22 cellular contexts compared by ENCODE assay signal in the genomic region with DNA sequence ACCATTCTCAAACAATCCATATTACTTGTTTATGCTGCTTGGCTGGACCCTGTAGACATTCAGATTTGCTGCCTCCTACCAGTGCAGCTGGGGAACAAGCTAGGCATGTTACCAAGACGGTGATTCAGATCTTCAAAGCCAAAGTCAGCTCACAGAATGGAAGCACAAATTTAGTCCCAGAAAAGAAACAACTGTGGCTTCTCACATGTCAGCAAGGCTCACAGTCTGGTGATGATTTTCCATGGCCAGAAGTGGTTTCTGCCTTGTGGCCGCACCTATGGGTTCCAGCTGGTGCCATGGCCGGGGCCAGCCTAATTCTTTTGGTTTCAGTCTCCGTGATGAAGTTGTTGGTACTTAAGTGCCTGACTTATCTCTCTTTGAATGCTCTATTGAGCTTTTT.
A peak's percentile ranks its signal among the peaks of the same experiment; 100 is the strongest.
DNase-seq lines count a peak whose midpoint lies in the region; ATAC-seq and TF ChIP-seq lines count a peak whose summit lies in the region.
"Had no signal": no experiment of that assay in that cellular context is flagged by ENCODE, and none has a peak within 500 bp of the region (broad histone marks: within the 10 kb centered on the region; RNA-seq: fewer than 3 reads in every experiment).

No MANE protein-coding gene starts in this region.

- no peak for TF ChIP-seq CTCF in choroid plexus epithelial cell (conservative IDR thresholded peaks at IDR 0.05; ENCODE audit: low read depth, low read length)
- no peak for TF ChIP-seq CTCF in CD14-positive monocyte (IDR thresholded peaks at IDR 0.05)

- H3K9me3 Mint-ChIP-seq in activated CD4-positive, alpha-beta T cell treated with anti-CD3 and anti-CD28 coated beads, Interleukin-2, amount 10 ng/mL, durations not matched to agents 24 days and 14 days, result no peaks in the 10 kb centered on the region
- H3K9me3 Mint-ChIP-seq in CD14-positive monocyte, result peaks cover 0 to 2% (median 0%) of the 10 kb centered on the region in 7 donors
- H3K9me3 Mint-ChIP-seq: activated T-cell treated with anti-CD3 and anti-CD28 coated beads, Interleukin-2, amount 50 U/mL, for 4 hours had no signal

- H3K4me3 Mint-ChIP-seq in activated CD4-positive, alpha-beta T cell treated with anti-CD3 and anti-CD28 coated beads, Interleukin-2, amount 10 ng/mL, durations not matched to agents 24 days and 14 days, result no peak overlapping the region
- no peak overlapping the region for H3K4me3 Mint-ChIP-seq in CD14-positive monocyte
- H3K4me3 Mint-ChIP-seq: activated naive CD8-positive, alpha-beta T cell; activated T-cell treated with anti-CD3 and anti-CD28 coated beads, Interleukin-2, amount 50 U/mL, for 4 hours; IgD-negative memory B cell had no signal

- DNase-seq in choroid plexus epithelial cell (ENCODE audit: low read depth), result peak; percentile 2
- DNase-seq in posterior vena cava (ENCODE audit: low spot score), result peak; percentile 49
- DNase-seq in activated CD4-positive, alpha-beta T cell treated with anti-CD3 and anti-CD28 coated beads, Interleukin-2, amount 10 ng/mL, durations not matched to agents 24 days and 14 days, result no peak
- DNase-seq in HK-2 (ENCODE audit: unreplicated experiment), result no peak
- no peak for DNase-seq in CD14-positive monocyte (ENCODE audit: low spot score)
- no peak for DNase-seq in DMS153 (lab: John Stamatoyannopoulos, UW)
- DNase-seq: activated T-cell treated with anti-CD3 and anti-CD28 coated beads, Interleukin-2, amount 50 U/mL, for 4 hours; DMS 273 treated with DMSO at 0.1 percent for 48 hours; effector CD8-positive, alpha-beta T cell; mucosa of descending colon; NCI-H1092; NCI-H774; ovary; RPMI8226; small intestine had no signal

- intact Hi-C loops in posterior vena cava (cut with DNase I) (no loop called here), CD14-positive monocyte (cut with micrococcal nuclease) (no loop called here)
- intact Hi-C loops in activated CD4-positive, alpha-beta T cell treated with anti-CD3 and anti-CD28 coated beads, Interleukin-2, amount 10 ng/mL, durations not matched to agents 24 days and 14 days (cut with micrococcal nuclease), result no loop called here

- ATAC-seq in GM18511 (IDR thresholded peaks at IDR 0.05; ENCODE audit: unreplicated experiment) (peak; percentile 67), HG03432 (IDR thresholded peaks at IDR 0.05; ENCODE audit: unreplicated experiment) (peak; percentile 70)
- ATAC-seq: activated T-cell treated with anti-CD3 and anti-CD28 coated beads, Interleukin-2, amount 50 U/mL, for 4 hours; mucosa of descending colon had no signal

- no peaks in the 10 kb centered on the region for H3K36me3 Mint-ChIP-seq in activated CD4-positive, alpha-beta T cell treated with anti-CD3 and anti-CD28 coated beads, Interleukin-2, amount 10 ng/mL, durations not matched to agents 24 days and 14 days (ENCODE audit: low read depth)
- H3K36me3 Mint-ChIP-seq in CD14-positive monocyte, result no peaks in the 10 kb centered on the region
- H3K36me3 Mint-ChIP-seq: activated naive CD8-positive, alpha-beta T cell had no signal

- no peaks in the 10 kb centered on the region for H3K27me3 Mint-ChIP-seq in activated CD4-positive, alpha-beta T cell treated with anti-CD3 and anti-CD28 coated beads, Interleukin-2, amount 10 ng/mL, durations not matched to agents 24 days and 14 days
- H3K27me3 Mint-ChIP-seq in CD14-positive monocyte (ENCODE audit: low read depth in 3 of 3), result peaks cover 3 to 20% (median 13%) of the 10 kb centered on the region in 3 donors
- H3K27me3 Mint-ChIP-seq: activated naive CD8-positive, alpha-beta T cell had no signal

- H3K27ac Mint-ChIP-seq in activated CD4-positive, alpha-beta T cell treated with anti-CD3 and anti-CD28 coated beads, Interleukin-2, amount 10 ng/mL, durations not matched to agents 24 days and 14 days, result no peak overlapping the region
- peak overlapping the region in 1 of 7 donors; percentile 60 for H3K27ac Mint-ChIP-seq in CD14-positive monocyte
- H3K27ac Mint-ChIP-seq: activated naive CD8-positive, alpha-beta T cell had no signal

- H3K4me1 Mint-ChIP-seq in activated CD4-positive, alpha-beta T cell treated with anti-CD3 and anti-CD28 coated beads, Interleukin-2, amount 10 ng/mL, durations not matched to agents 24 days and 14 days, result no peaks in the 10 kb centered on the region
- no peaks in the 10 kb centered on the region for H3K4me1 Mint-ChIP-seq in CD14-positive monocyte
- H3K4me1 Mint-ChIP-seq: IgD-negative memory B cell had no signal

- H3K4me3 ChIP-seq in choroid plexus epithelial cell (ENCODE audit: low read depth, low read length), result no peak overlapping the region
- H3K4me3 ChIP-seq: BLaER1, cardiac muscle cell, mucosa of descending colon, ovary, tibial nerve had no signal

Comparison
In these comparisons a context has a peak if more than half of its experiments do, and no peak if none do; other contexts are left out.
1. DNase-seq: peak in choroid plexus epithelial cell (single experiment) and posterior vena cava (single experiment); none in activated CD4-positive, alpha-beta T cell treated with anti-CD3 and anti-CD28 coated beads, Interleukin-2, amount 10 ng/mL, durations not matched to agents 24 days and 14 days (single experiment), HK-2 (single experiment), CD14-positive monocyte (single experiment) and DMS153 (single experiment).